Comparison of ENCODE assay signal across 9 cellular contexts in genomic region chr11:1153951-1154487, GRCh38.
DNase-seq lines count a peak whose midpoint lies in the region; ATAC-seq and TF ChIP-seq lines count a peak whose summit lies in the region.
"Had no signal": no experiment of that assay in that cellular context is flagged by ENCODE, and none has a peak within 500 bp of the region (broad histone marks: within the 10 kb centered on the region; RNA-seq: fewer than 3 reads in every experiment).

No MANE protein-coding gene starts in this region.

- peak overlapping the region; percentile 71 for H3K9ac ChIP-seq in adipocyte (ENCODE audit: low read length)

- peaks cover 9% of the 10 kb centered on the region for H3K27me3 ChIP-seq in adipocyte (replicated peaks; ENCODE audit: control insufficient read depth, insufficient read depth, low read length)
- H3K27me3 ChIP-seq in tibial artery, result peaks cover 0 to 38% of the 10 kb centered on the region in 2 donors

- H3K4me3 ChIP-seq in adipocyte (ENCODE audit: low read length) (no peak overlapping the region), tibial artery (no peak overlapping the region)

- H3K36me3 ChIP-seq in adipocyte (ENCODE audit: control insufficient read depth, insufficient read depth, low read length, severe bottlenecking) (no peaks in the 10 kb centered on the region), tibial artery (no peaks in the 10 kb centered on the region)

- H3K27ac ChIP-seq in tibial artery, result no peak overlapping the region
- H3K27ac ChIP-seq: C4-2B had no signal

- DNase-seq in activated CD4-positive, alpha-beta T cell treated with anti-CD3 and anti-CD28 coated beads for 48 hours, result peak; percentile 2
- DNase-seq in activated CD4-positive, alpha-beta T cell treated with anti-CD3 and anti-CD28 coated beads, Interleukin-2, amount 50 U/mL, for 4 hours, result no peak
- DNase-seq in adipocyte (ENCODE audit: low read depth) (peak; percentile 82), iris pigment epithelial cell (ENCODE audit: low read depth) (peak; percentile 94), tibial artery (peak; percentile 44 to 77), T-helper 2 cell (no peak)

- no peak for TF ChIP-seq CTCF in tibial artery (IDR thresholded peaks at IDR 0.05)

- H3K4me1 ChIP-seq in adipocyte (ENCODE audit: control insufficient read depth, insufficient read depth, low read length) (peaks cover 25% of the 10 kb centered on the region), tibial artery (peaks cover 0 to 7% (median 0%) of the 10 kb centered on the region in 4 donors)

- intact Hi-C loops in tibial artery (cut with DNase I; ENCODE audit: low total_unique reads), result no loop called here

- H3K9me3 ChIP-seq in adipocyte (ENCODE audit: control insufficient read depth, low read length), result no peaks in the 10 kb centered on the region
- no peaks in the 10 kb centered on the region for H3K9me3 ChIP-seq in tibial artery

- ATAC-seq in HG03097 (IDR thresholded peaks at IDR 0.05; ENCODE audit: low FRiP score, unreplicated experiment), result no peak
- no peak for ATAC-seq in GM19035 (IDR thresholded peaks at IDR 0.05; ENCODE audit: unreplicated experiment)

Comparison
In these comparisons a context has a peak if more than half of its experiments do, and no peak if none do; other contexts are left out.
1. DNase-seq: peak in activated CD4-positive, alpha-beta T cell treated with anti-CD3 and anti-CD28 coated beads for 48 hours (single experiment), adipocyte (single experiment), iris pigment epithelial cell (single experiment) and tibial artery (2 of 2); none in activated CD4-positive, alpha-beta T cell treated with anti-CD3 and anti-CD28 coated beads, Interleukin-2, amount 50 U/mL, for 4 hours (0 of 2) and T-helper 2 cell (0 of 5).